Comparison of ENCODE assay signal across 20 cellular contexts in genomic region chr1:172723251-172723650, GRCh38.
"Had no signal": no experiment of that assay in that cellular context is flagged by ENCODE, and none has a peak within 500 bp of the region (broad histone marks: within the 10 kb centered on the region; RNA-seq: fewer than 3 reads in every experiment).

No MANE protein-coding gene starts in this region.

- H3K9me3 ChIP-seq: lower lobe of right lung, right atrium auricular region, tibial nerve had no signal

- ATAC-seq: activated naive CD4-positive, alpha-beta T cell treated with anti-CD3 and anti-CD28 coated beads, Interleukin-2, amount 50 U/mL, for 72 hours; left cardiac atrium; lower lobe of right lung; natural killer cell; stimulated activated naive B cell treated with anti-CD40 and anti-IgM and Interleukin-4, amounts not matched to agents 10 μg/mL and 1 μg/mL and 100 μg/mL, for 72 hours; T-helper 17 cell had no signal

- DNase-seq: activated CD4-positive, alpha-beta T cell treated with anti-CD3 and anti-CD28 coated beads, Interleukin-2, amount 50 U/mL, for 4 hours; activated effector memory CD4-positive, alpha-beta T cell treated with anti-CD3 and anti-CD28 coated beads, Interleukin-2, amount 50 U/mL, for 16 hours; activated T-cell treated with anti-CD3 and anti-CD28 coated beads, Interleukin-2, amount 50 U/mL, for 1 hour; effector CD4-positive, alpha-beta T cell; hypothalamus; left cardiac atrium; lower lobe of right lung; natural killer cell; posterior cingulate gyrus; spleen; stimulated activated CD4-positive, alpha-beta T cell treated with anti-CD3 and anti-CD28 coated beads, Interleukin-2, amount 100 ng/mL, for 24 hours; stimulated activated naive B cell treated with anti-CD40 and anti-IgM and Interleukin-4, amounts not matched to agents 10 μg/mL and 1 μg/mL and 100 μg/mL, for 72 hours; T-helper 17 cell had no signal

- H3K4me1 ChIP-seq: lower lobe of right lung, right atrium auricular region, tibial nerve had no signal

- H3K27ac ChIP-seq: cardiac muscle cell, lower lobe of right lung, right atrium auricular region, spleen, tibial nerve had no signal

- H3K4me3 ChIP-seq: cardiac muscle cell, lower lobe of right lung, right atrium auricular region, spleen, tibial nerve had no signal

- H3K36me3 ChIP-seq: cardiac muscle cell, lower lobe of right lung, right atrium auricular region, spleen, tibial nerve had no signal

- H3K27me3 ChIP-seq: cardiac muscle cell, right atrium auricular region, spleen, tibial nerve had no signal

- FAIRE-seq: colon, endothelial cell of umbilical vein, TTC549 had no signal
